Comparison of ENCODE assay signal across 1 cellular context in genomic region chr15:59723686-59724336, GRCh38.
TF ChIP-seq lines count a peak whose summit lies in the region.

No MANE protein-coding gene starts in this region.

TF ChIP-seq in A549, 52 proteins besides CTCF, POLR2A, EP300 and RAD21 (continued from another document):
- no peak for TF ChIP-seq NPAS2 (CRISPR knock-in tag; IDR thresholded peaks at IDR 0.05; ENCODE audit: borderline replicate concordance)
- no peak for TF ChIP-seq KDM5A (IDR thresholded peaks at IDR 0.05)
- TF ChIP-seq BHLHE40 (IDR thresholded peaks at IDR 0.05; ENCODE audit: low read depth, low read length) = no peak
- TF ChIP-seq HMGXB4 (CRISPR knock-in tag; IDR thresholded peaks at IDR 0.05; ENCODE audit: borderline replicate concordance) = no peak
- TF ChIP-seq CHD4 (IDR thresholded peaks at IDR 0.05; ENCODE audit: borderline replicate concordance) = no peak
- TF ChIP-seq, protein P1, sequence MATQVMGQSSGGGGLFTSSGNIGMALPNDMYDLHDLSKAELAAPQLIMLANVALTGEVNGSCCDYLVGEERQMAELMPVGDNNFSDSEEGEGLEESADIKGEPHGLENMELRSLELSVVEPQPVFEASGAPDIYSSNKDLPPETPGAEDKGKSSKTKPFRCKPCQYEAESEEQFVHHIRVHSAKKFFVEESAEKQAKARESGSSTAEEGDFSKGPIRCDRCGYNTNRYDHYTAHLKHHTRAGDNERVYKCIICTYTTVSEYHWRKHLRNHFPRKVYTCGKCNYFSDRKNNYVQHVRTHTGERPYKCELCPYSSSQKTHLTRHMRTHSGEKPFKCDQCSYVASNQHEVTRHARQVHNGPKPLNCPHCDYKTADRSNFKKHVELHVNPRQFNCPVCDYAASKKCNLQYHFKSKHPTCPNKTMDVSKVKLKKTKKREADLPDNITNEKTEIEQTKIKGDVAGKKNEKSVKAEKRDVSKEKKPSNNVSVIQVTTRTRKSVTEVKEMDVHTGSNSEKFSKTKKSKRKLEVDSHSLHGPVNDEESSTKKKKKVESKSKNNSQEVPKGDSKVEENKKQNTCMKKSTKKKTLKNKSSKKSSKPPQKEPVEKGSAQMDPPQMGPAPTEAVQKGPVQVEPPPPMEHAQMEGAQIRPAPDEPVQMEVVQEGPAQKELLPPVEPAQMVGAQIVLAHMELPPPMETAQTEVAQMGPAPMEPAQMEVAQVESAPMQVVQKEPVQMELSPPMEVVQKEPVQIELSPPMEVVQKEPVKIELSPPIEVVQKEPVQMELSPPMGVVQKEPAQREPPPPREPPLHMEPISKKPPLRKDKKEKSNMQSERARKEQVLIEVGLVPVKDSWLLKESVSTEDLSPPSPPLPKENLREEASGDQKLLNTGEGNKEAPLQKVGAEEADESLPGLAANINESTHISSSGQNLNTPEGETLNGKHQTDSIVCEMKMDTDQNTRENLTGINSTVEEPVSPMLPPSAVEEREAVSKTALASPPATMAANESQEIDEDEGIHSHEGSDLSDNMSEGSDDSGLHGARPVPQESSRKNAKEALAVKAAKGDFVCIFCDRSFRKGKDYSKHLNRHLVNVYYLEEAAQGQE (IDR thresholded peaks at IDR 0.05) = no peak
- TF ChIP-seq CBX8 (IDR thresholded peaks at IDR 0.05) = no peak
